ENCODE assay signal across 15 cellular contexts in genomic region chr19:4361152-4362037, GRCh38. TPM values are rescaled to one million over a fixed set of nuclear protein-coding genes. Genes with fewer than 3 reads are reported as not detected.
DNase-seq lines count a peak whose midpoint lies in the region; ATAC-seq and TF ChIP-seq lines count a peak whose summit lies in the region.
"Had no signal": no experiment of that assay in that cellular context is flagged by ENCODE, and none has a peak within 500 bp of the region (broad histone marks: within the 10 kb centered on the region; RNA-seq: fewer than 3 reads in every experiment).

No MANE protein-coding gene starts in this region.

- no peaks in the 10 kb centered on the region for H3K9me3 Mint-ChIP-seq in stimulated activated naive B cell treated with anti-CD40 and anti-IgM and Interleukin-4, amounts not matched to agents 10 μg/mL and 1 μg/mL and 100 μg/mL, for 72 hours
- H3K9me3 Mint-ChIP-seq: CD14-positive monocyte had no signal

- H3K4me3 Mint-ChIP-seq in stimulated activated naive B cell treated with anti-CD40 and anti-IgM and Interleukin-4, amounts not matched to agents 10 μg/mL and 1 μg/mL and 100 μg/mL, for 72 hours, result no peak overlapping the region
- H3K4me3 Mint-ChIP-seq: CD14-positive monocyte had no signal

- DNase-seq in amniotic epithelial cell (ENCODE audit: low read depth), result peak; percentile 57
- DNase-seq in islet precursor cell, result peak; percentile 74
- DNase-seq in stimulated activated naive B cell treated with anti-CD40 and anti-IgM and Interleukin-4, amounts not matched to agents 10 μg/mL and 1 μg/mL and 100 μg/mL, for 72 hours, result no peak
- no peak for DNase-seq in NCI-H2107 (lab: John Stamatoyannopoulos, UW)
- DNase-seq in OCI-LY7 (ENCODE audit: low spot score), result no peak
- DNase-seq: activated naive CD4-positive, alpha-beta T cell; DMS79 treated with DMSO at 0.1 percent for 48 hours; foreskin melanocyte; HCEC 1CT; NCI-H187 had no signal

- no peaks in the 10 kb centered on the region for H4K20me1 ChIP-seq in OCI-LY7 (ENCODE audit: insufficient read depth, low read length)

- POLR2A ChIA-PET in HEK293 (lab: Yijun Ruan, JAX), result interaction anchor here (1.8 kb wide), 1 partner anchor 19 kb away, joined by 5 read pairs; no protein-coding TSS in a partner anchor
- POLR2A ChIA-PET in OCI-LY7 (lab: Charles Lee), result no interaction called here

- H3K27me3 Mint-ChIP-seq in stimulated activated naive B cell treated with anti-CD40 and anti-IgM and Interleukin-4, amounts not matched to agents 10 μg/mL and 1 μg/mL and 100 μg/mL, for 72 hours, result no peaks in the 10 kb centered on the region

- CTCF ChIA-PET in HEK293 (lab: Yijun Ruan, JAX), result interaction anchor here (0.7 to 2.7 kb wide), 6 partner anchors 8 to 94 kb away, joined by 3 to 17 read pairs (median 8); partner anchors contain the start of gene SH3GL1
- CTCF ChIA-PET in OCI-LY7 (lab: Charles Lee; ENCODE audit: unreplicated experiment), result no interaction called here

- H3K79me2 ChIP-seq in OCI-LY7 (ENCODE audit: insufficient read depth, low read depth, low read length), result no peaks in the 10 kb centered on the region

- intact Hi-C loops in OCI-LY7 (cut with micrococcal nuclease; ENCODE audit: unreplicated experiment), result no loop called here

- H3K9me2 ChIP-seq in OCI-LY7 (ENCODE audit: insufficient read depth, low read length), result no peaks in the 10 kb centered on the region

- no peaks in the 10 kb centered on the region for H3K9me3 ChIP-seq in HEK293 (ENCODE audit: control insufficient read depth, insufficient read depth, low read depth, low read length)
- no peaks in the 10 kb centered on the region for H3K9me3 ChIP-seq in OCI-LY7 (ENCODE audit: low read length)

- H3K27ac Mint-ChIP-seq in stimulated activated naive B cell treated with anti-CD40 and anti-IgM and Interleukin-4, amounts not matched to agents 10 μg/mL and 1 μg/mL and 100 μg/mL, for 72 hours, result peak overlapping the region; percentile 92

- TF ChIP-seq CTCF in HEK293 (tag by site-specific recombination; IDR thresholded peaks at IDR 0.05) (no peak), OCI-LY7 (conservative IDR thresholded peaks at IDR 0.05; ENCODE audit: low read length) (no peak)

- H3K4me1 ChIP-seq in HEK293 (ENCODE audit: control insufficient read depth, insufficient read depth, low read length) (no peaks in the 10 kb centered on the region), OCI-LY7 (ENCODE audit: insufficient read depth, low read length, poor library complexity, severe bottlenecking) (no peaks in the 10 kb centered on the region)

- peaks cover 18 to 48% of the 10 kb centered on the region in 2 donors for H3K36me3 Mint-ChIP-seq in stimulated activated naive B cell treated with anti-CD40 and anti-IgM and Interleukin-4, amounts not matched to agents 10 μg/mL and 1 μg/mL and 100 μg/mL, for 72 hours

- H3K36me3 ChIP-seq in HEK293 (ENCODE audit: control insufficient read depth in 2 of 2, insufficient read depth in 1 of 2, low read length in 2 of 2) (peaks cover 9 to 77% of the 10 kb centered on the region in 2 experiments; a peak in 2 of 3 replicates), OCI-LY7 (ENCODE audit: insufficient read depth, low read length) (peaks cover 84% of the 10 kb centered on the region)

- H3K27ac ChIP-seq in HEK293 (ENCODE audit: extremely low read depth, low read depth, low read length) (0 out of 2 replicates have a peak overlapping the region, but pooled peaks have one; percentile 11), OCI-LY7 (ENCODE audit: low read depth, low read length, poor library complexity, severe bottlenecking) (no peak overlapping the region)

- BruUV-seq in OCI-LY7 (replicated peaks; lab: Mats Ljungman, UMichigan), result no TSS peak

- no peak overlapping the region for H2AFZ ChIP-seq in OCI-LY7 (ENCODE audit: low read length)

- peaks cover 6 to 16% of the 10 kb centered on the region in 2 donors for H3K4me1 Mint-ChIP-seq in stimulated activated naive B cell treated with anti-CD40 and anti-IgM and Interleukin-4, amounts not matched to agents 10 μg/mL and 1 μg/mL and 100 μg/mL, for 72 hours
- H3K4me1 Mint-ChIP-seq: CD14-positive monocyte had no signal

- H3K4me3 ChIP-seq in HEK293 (ENCODE audit: low read depth, low read length) (no peak overlapping the region), OCI-LY7 (ENCODE audit: low read depth, low read length, poor library complexity, severe bottlenecking) (no peak overlapping the region)
- H3K4me3 ChIP-seq: smooth muscle cell had no signal

- ATAC-seq in stimulated activated naive B cell treated with anti-CD40 and anti-IgM and Interleukin-4, amounts not matched to agents 10 μg/mL and 1 μg/mL and 100 μg/mL, for 72 hours (replicated peaks), result no peak
- no peak for ATAC-seq in HG03280 (IDR thresholded peaks at IDR 0.05; ENCODE audit: unreplicated experiment)

- H3K4me2 ChIP-seq in OCI-LY7 (ENCODE audit: low read length), result no peak overlapping the region
- H3K4me2 ChIP-seq: smooth muscle cell had no signal

TF ChIP-seq in HEK293, 187 proteins besides CTCF, POLR2A, EP300 and RAD21 (continues in another document):
- TF ChIP-seq ZNF223 (tag by site-specific recombination; IDR thresholded peaks at IDR 0.05) (no peak), ZIC2 (tag by site-specific recombination; IDR thresholded peaks at IDR 0.05) (no peak), ZBTB20 (tag by site-specific recombination; IDR thresholded peaks at IDR 0.05) (no peak), ZNF707 (tag by site-specific recombination; IDR thresholded peaks at IDR 0.05) (no peak), ZNF560 (tag by site-specific recombination; IDR thresholded peaks at IDR 0.05; ENCODE audit: borderline replicate concordance) (no peak), ATF2 (tag by site-specific recombination; IDR thresholded peaks at IDR 0.05; ENCODE audit: low read depth) (0 out of 2 replicates have a peak, but pooled peaks have one; percentile 6), REPIN1 (tag by site-specific recombination; IDR thresholded peaks at IDR 0.05; ENCODE audit: low read depth) (no peak), ZNF423 (tag by site-specific recombination; IDR thresholded peaks at IDR 0.05) (0 out of 2 replicates have a peak, but pooled peaks have one; percentile 20), ZNF677 (tag by site-specific recombination; IDR thresholded peaks at IDR 0.05) (no peak), ZNF248 (tag by site-specific recombination; IDR thresholded peaks at IDR 0.05) (no peak), TRIM28 (IDR thresholded peaks at IDR 0.05; ENCODE audit: borderline replicate concordance, low read length) (no peak), SCRT1 (tag by site-specific recombination; IDR thresholded peaks at IDR 0.05; ENCODE audit: borderline replicate concordance) (no peak), ZNF600 (tag by site-specific recombination; IDR thresholded peaks at IDR 0.05) (0 out of 2 replicates have a peak, but pooled peaks have one; percentile 9), PATZ1 (tag by site-specific recombination; IDR thresholded peaks at IDR 0.05) (no peak), ZNF138 (tag by site-specific recombination; IDR thresholded peaks at IDR 0.05; ENCODE audit: borderline replicate concordance) (no peak), ZNF354C (tag by site-specific recombination; IDR thresholded peaks at IDR 0.05; ENCODE audit: borderline replicate concordance, low read depth) (no peak), ZNF501 (tag by site-specific recombination; IDR thresholded peaks at IDR 0.05) (no peak)

RNA-seq across cellular contexts. Expression of gene MPND, which starts 18.0 kb away (rescaled TPM):
- 6.7 and 7.2 TPM in 2 replicates for total RNA-seq in OCI-LY7 (2014; rRNA removed; shearing (Covaris generic))
- 19.1 and 19.5 TPM in 2 replicates for total RNA-seq in OCI-LY7 (2022)

RNA-seq across cellular contexts. Expression of gene STAP2, which starts 22.8 kb away (rescaled TPM):
- total RNA-seq in OCI-LY7 (2014; rRNA removed; shearing (Covaris generic)), result 0.13 and 1.3 TPM in 2 replicates
- total RNA-seq in OCI-LY7 (2022), result 0.57 and 1.2 TPM in 2 replicates

RNA-seq across cellular contexts. Expression of gene SH3GL1, which starts 39.0 kb away (rescaled TPM):
- 24.3 and 33.2 TPM in 2 replicates for total RNA-seq in OCI-LY7 (2014; rRNA removed; shearing (Covaris generic))
- total RNA-seq in OCI-LY7 (2022), result 38.9 and 39.0 TPM in 2 replicates

RNA-seq across cellular contexts. Expression of gene CHAF1A, which starts 41.0 kb away (rescaled TPM):
- total RNA-seq in OCI-LY7 (2014; rRNA removed; shearing (Covaris generic)), result 107 and 108 TPM in 2 replicates
- 119 and 128 TPM in 2 replicates for total RNA-seq in OCI-LY7 (2022)

RNA-seq across cellular contexts. Expression of gene FSD1, which starts 57.0 kb away (rescaled TPM):
- total RNA-seq in OCI-LY7 (2014; rRNA removed; shearing (Covaris generic)), result 19.8 and 20.2 TPM in 2 replicates
- total RNA-seq in OCI-LY7 (2022), result 21.9 and 23.2 TPM in 2 replicates
- total RNA-seq: omental fat pad had no signal

Comparison
In these comparisons a context has a peak if more than half of its experiments do, and no peak if none do; other contexts are left out.
1. DNase-seq: peak in amniotic epithelial cell (single experiment) and islet precursor cell (single experiment); none in stimulated activated naive B cell treated with anti-CD40 and anti-IgM and Interleukin-4, amounts not matched to agents 10 μg/mL and 1 μg/mL and 100 μg/mL, for 72 hours (single experiment), NCI-H2107 (single experiment) and OCI-LY7 (single experiment).